21 cellular contexts compared by ENCODE assay signal in genomic region chr7:50853311-50853710, GRCh38.
A peak's percentile ranks its signal among the peaks of the same experiment; 100 is the strongest.
DNase-seq lines count a peak whose midpoint lies in the region; ATAC-seq and TF ChIP-seq lines count a peak whose summit lies in the region.
"Had no signal": no experiment of that assay in that cellular context is flagged by ENCODE, and none has a peak within 500 bp of the region (broad histone marks: within the 10 kb centered on the region; RNA-seq: fewer than 3 reads in every experiment).

No MANE protein-coding gene starts in this region.

- no peak for TF ChIP-seq CTCF in lower leg skin (IDR thresholded peaks at IDR 0.05)

- H3K79me1 ChIP-seq in neuronal stem cell (ENCODE audit: low read depth, low read length) = no peaks in the 10 kb centered on the region

- no peak for ATAC-seq in HG02970 (IDR thresholded peaks at IDR 0.05; ENCODE audit: low FRiP score, unreplicated experiment)
- ATAC-seq in HG03025 (IDR thresholded peaks at IDR 0.05; ENCODE audit: low FRiP score, unreplicated experiment) = no peak
- ATAC-seq: CD8-positive, alpha-beta T cell; GM12878 had no signal

- H2BK15ac ChIP-seq in neuronal stem cell (ENCODE audit: low read length) = no peak overlapping the region

- H2AFZ ChIP-seq in neuronal stem cell (ENCODE audit: low read length) = no peak overlapping the region
- H2AFZ ChIP-seq: GM23248 had no signal

- TF ChIP-seq POLR2A in lower leg skin (IDR thresholded peaks at IDR 0.05) = no peak

- peaks cover 0 to 3% (median 0%) of the 10 kb centered on the region in 3 experiments for H3K27me3 ChIP-seq in neuronal stem cell (ENCODE audit: control insufficient read depth in 3 of 3, insufficient read depth in 3 of 3, low read depth in 1 of 3, low read length in 3 of 3)
- H3K27me3 ChIP-seq: BLaER1 had no signal

- peak overlapping the region; percentile 48 for H3K14ac ChIP-seq in neuronal stem cell (ENCODE audit: low read length)

- no peak overlapping the region for H3K23ac ChIP-seq in neuronal stem cell (ENCODE audit: low read depth, low read length, poor library complexity)

- H3K18ac ChIP-seq in neuronal stem cell (ENCODE audit: low read length) = no peak overlapping the region

- H2BK5ac ChIP-seq in neuronal stem cell (ENCODE audit: low read length) = no peak overlapping the region

- no peak overlapping the region for H4K91ac ChIP-seq in neuronal stem cell (ENCODE audit: low read depth, low read length, poor library complexity)

- DNase-seq in activated CD8-positive, alpha-beta memory T cell treated with anti-CD3 and anti-CD28 coated beads for 24 hours = peak; percentile 45
- DNase-seq in activated CD8-positive, alpha-beta memory T cell treated with anti-CD3 and anti-CD28 coated beads, Interleukin-2, amount 50 U/mL, for 4 hours = no peak
- DNase-seq in NCI-H146 treated with DMSO at 0.1 percent for 48 hours (lab: John Stamatoyannopoulos, UW; ENCODE audit: unreplicated experiment) = peak; percentile 8
- peak; percentile 50 for DNase-seq in islet precursor cell
- no peak for DNase-seq in neuronal stem cell (ENCODE audit: low spot score)
- no peak for DNase-seq in lower leg skin (ENCODE audit: low spot score in 2 of 2)
- DNase-seq: Caco-2; CD4-positive, CD25-positive, alpha-beta regulatory T cell; CD8-positive, alpha-beta T cell; DMS153; DND-41; GDM1; GM23248; H7; HCEC 1CT had no signal

- H2BK120ac ChIP-seq in neuronal stem cell (ENCODE audit: low read depth, low read length) = no peak overlapping the region

- no peaks in the 10 kb centered on the region for H3K36me3 ChIP-seq in neuronal stem cell (replicated peaks in 1 of 2; ENCODE audit: control insufficient read depth in 2 of 2, insufficient read depth in 2 of 2, low read length in 2 of 2)
- H3K36me3 ChIP-seq: BLaER1 had no signal

- intact Hi-C loops in lower leg skin (cut with DNase I; ENCODE audit: low total_unique reads) = no loop called here

- no peak overlapping the region for H3K4me3 ChIP-seq in neuronal stem cell (ENCODE audit: low read length in 2 of 2)
- no peak overlapping the region for H3K4me3 ChIP-seq in lower leg skin (ENCODE audit: low read depth, poor library complexity, severe bottlenecking)
- H3K4me3 ChIP-seq: BLaER1, GM12878, GM23248 had no signal

- no peak overlapping the region for H3K4ac ChIP-seq in neuronal stem cell (ENCODE audit: low read length)

- H3K4me2 ChIP-seq in neuronal stem cell (ENCODE audit: insufficient read depth, low read length, poor library complexity, severe bottlenecking) = no peak overlapping the region
- H3K4me2 ChIP-seq: BLaER1 had no signal

- H3K9me3 ChIP-seq in neuronal stem cell (replicated peaks in 1 of 2; ENCODE audit: control insufficient read depth in 2 of 2, insufficient read depth in 1 of 2, low read depth in 1 of 2, low read length in 2 of 2) = peaks cover 0 to 2% of the 10 kb centered on the region in 2 donors
- H3K9me3 ChIP-seq: BLaER1, Caco-2 had no signal

- no peak overlapping the region for H3K27ac ChIP-seq in neuronal stem cell (replicated peaks; ENCODE audit: low read length)
- H3K27ac ChIP-seq: 22Rv1, BLaER1, C4-2B, GM23248 had no signal

- no CpG with 5 or more reads among the region's 4 CpGs for WGBS in neuronal stem cell (ENCODE audit: extremely low coverage in 2 of 2, insufficient read length in 2 of 2, insufficient replicate concordance in 1 of 2), 2 donors
- WGBS in lower leg skin, 2 donors = 79% methylated on average over 4 of the region's 4 CpGs

- H2AK5ac ChIP-seq in neuronal stem cell (ENCODE audit: low read depth, low read length) = no peak overlapping the region

- H3K9ac ChIP-seq in neuronal stem cell (ENCODE audit: low read depth, low read length, poor library complexity) = no peak overlapping the region
- H3K9ac ChIP-seq: BLaER1, GM23248 had no signal

- peak overlapping the region; percentile 52 for H4K8ac ChIP-seq in neuronal stem cell (ENCODE audit: low read depth, low read length)

- H3K4me1 ChIP-seq in neuronal stem cell (ENCODE audit: control insufficient read depth in 2 of 2, insufficient read depth in 1 of 2, low read depth in 1 of 2, low read length in 2 of 2) = no peaks in the 10 kb centered on the region

- no peak overlapping the region for H2BK12ac ChIP-seq in neuronal stem cell (ENCODE audit: low read length)

Comparison
In these comparisons a context has a peak if more than half of its experiments do, and no peak if none do; other contexts are left out.
1. DNase-seq: peak in activated CD8-positive, alpha-beta memory T cell treated with anti-CD3 and anti-CD28 coated beads for 24 hours (single experiment), NCI-H146 treated with DMSO at 0.1 percent for 48 hours (single experiment) and islet precursor cell (single experiment); none in activated CD8-positive, alpha-beta memory T cell treated with anti-CD3 and anti-CD28 coated beads, Interleukin-2, amount 50 U/mL, for 4 hours (single experiment), neuronal stem cell (single experiment) and lower leg skin (0 of 2).